In genomic region chr14:93085916-93086315, GRCh38 we compare ENCODE assay signal across 10 cellular contexts. TPM values are rescaled to one million over a fixed set of nuclear protein-coding genes. Genes with fewer than 3 reads are reported as not detected.
DNase-seq lines count a peak whose midpoint lies in the region; ATAC-seq and TF ChIP-seq lines count a peak whose summit lies in the region.
"Had no signal": no experiment of that assay in that cellular context is flagged by ENCODE, and none has a peak within 500 bp of the region (broad histone marks: within the 10 kb centered on the region; RNA-seq: fewer than 3 reads in every experiment).

No MANE protein-coding gene starts in this region.

- no peak overlapping the region for H3K4me3 ChIP-seq in left ventricle myocardium inferior

- ATAC-seq in T-cell (replicated peaks in 1 of 4): no peak
- no peak for ATAC-seq in stimulated activated effector memory CD8-positive, alpha-beta T cell treated with anti-CD3 and anti-CD28 coated beads, Interleukin-12 subunit alpha, Interleukin-12 subunit beta, amount 100 ng/mL, for 72 hours

- H3K27me3 ChIP-seq in left ventricle myocardium inferior (ENCODE audit: low read depth): no peaks in the 10 kb centered on the region

- TF ChIP-seq CTCF in left ventricle myocardium inferior (IDR thresholded peaks at IDR 0.05; ENCODE audit: borderline replicate concordance): no peak

- H3K36me3 Mint-ChIP-seq in T-cell: peaks cover 7% of the 10 kb centered on the region
- H3K36me3 Mint-ChIP-seq in stimulated activated effector memory CD8-positive, alpha-beta T cell treated with anti-CD3 and anti-CD28 coated beads, Interleukin-12 subunit alpha, Interleukin-12 subunit beta, amount 100 ng/mL, for 72 hours: peaks cover 13% of the 10 kb centered on the region

- H3K9me3 Mint-ChIP-seq in T-cell: no peaks in the 10 kb centered on the region
- no peaks in the 10 kb centered on the region for H3K9me3 Mint-ChIP-seq in stimulated activated effector memory CD8-positive, alpha-beta T cell treated with anti-CD3 and anti-CD28 coated beads, Interleukin-12 subunit alpha, Interleukin-12 subunit beta, amount 100 ng/mL, for 72 hours

- H3K4me1 Mint-ChIP-seq in T-cell: peaks cover 35 to 67% (median 57%) of the 10 kb centered on the region in 3 donors
- H3K4me1 Mint-ChIP-seq in stimulated activated effector memory CD8-positive, alpha-beta T cell treated with anti-CD3 and anti-CD28 coated beads, Interleukin-12 subunit alpha, Interleukin-12 subunit beta, amount 100 ng/mL, for 72 hours: peaks cover 79% of the 10 kb centered on the region

- H3K4me3 Mint-ChIP-seq in T-cell: no peak overlapping the region
- peak overlapping the region; percentile 44 for H3K4me3 Mint-ChIP-seq in stimulated activated effector memory CD8-positive, alpha-beta T cell treated with anti-CD3 and anti-CD28 coated beads, Interleukin-12 subunit alpha, Interleukin-12 subunit beta, amount 100 ng/mL, for 72 hours

- POLR2A ChIA-PET in T-cell (lab: Charles Lee): no interaction called here

- CTCF ChIA-PET in T-cell (lab: Charles Lee): no interaction called here

- no peaks in the 10 kb centered on the region for H3K9me3 ChIP-seq in left ventricle myocardium inferior (replicated peaks)

- DNase-seq in NCI-H524 (lab: John Stamatoyannopoulos, UW) (peak; percentile 22 to 47), NCI-H524 treated with DMSO at 0.1 percent for 48 hours (lab: John Stamatoyannopoulos, UW) (no peak), T-cell (no peak), left ventricle myocardium inferior (no peak), epidermal melanocyte (ENCODE audit: insufficient read length, low spot score) (no peak), GM03348 (ENCODE audit: low spot score) (no peak), DMS53 (lab: John Stamatoyannopoulos, UW) (no peak)
- no peak for DNase-seq in stimulated activated effector memory CD8-positive, alpha-beta T cell treated with anti-CD3 and anti-CD28 coated beads, Interleukin-12 subunit alpha, Interleukin-12 subunit beta, amount 100 ng/mL, for 72 hours (ENCODE audit: low spot score in 2 of 2)
- DNase-seq: activated CD4-positive, alpha-beta T cell treated with anti-CD3 and anti-CD28 coated beads, Interleukin-2, amount 50 U/mL, for 4 hours; cortex of kidney had no signal

- H3K27ac Mint-ChIP-seq in T-cell: peak overlapping the region; percentile 63 to 64
- peak overlapping the region; percentile 88 for H3K27ac Mint-ChIP-seq in stimulated activated effector memory CD8-positive, alpha-beta T cell treated with anti-CD3 and anti-CD28 coated beads, Interleukin-12 subunit alpha, Interleukin-12 subunit beta, amount 100 ng/mL, for 72 hours

- H3K27me3 Mint-ChIP-seq in T-cell: no peaks in the 10 kb centered on the region

- peaks cover 97% of the 10 kb centered on the region for H3K4me1 ChIP-seq in left ventricle myocardium inferior

- no peaks in the 10 kb centered on the region for H3K36me3 ChIP-seq in left ventricle myocardium inferior

- peak overlapping the region; percentile 89 for H3K27ac ChIP-seq in left ventricle myocardium inferior (replicated peaks)

- intact Hi-C loops in left ventricle myocardium inferior (cut with micrococcal nuclease): no loop called here

RNA-seq across cellular contexts. Expression of gene ITPK1, which starts 29.8 kb away (rescaled TPM):
- total RNA-seq in T-cell (10 to 100 TPM; 28.0 to 43.0 (median 39.5) TPM), left ventricle myocardium inferior (112 TPM)

Comparison
In these comparisons a context has a peak if more than half of its experiments do, and no peak if none do; other contexts are left out.
1. DNase-seq: peak in NCI-H524 (2 of 2); none in NCI-H524 treated with DMSO at 0.1 percent for 48 hours (single experiment), T-cell (0 of 34), left ventricle myocardium inferior (single experiment), stimulated activated effector memory CD8-positive, alpha-beta T cell treated with anti-CD3 and anti-CD28 coated beads, Interleukin-12 subunit alpha, Interleukin-12 subunit beta, amount 100 ng/mL, for 72 hours (0 of 2), epidermal melanocyte (single experiment), GM03348 (single experiment) and DMS53 (single experiment).